ENCODE assay signal across 1 cellular context in genomic region chr19:4839192-4839591, GRCh38.
TF ChIP-seq lines count a peak whose summit lies in the region.

No MANE protein-coding gene starts in this region.

TF ChIP-seq in H1, 55 proteins besides CTCF, POLR2A, EP300 and RAD21:
- no peak for TF ChIP-seq SP4 (IDR thresholded peaks at IDR 0.05; ENCODE audit: low read length)
